ENCODE assay signal across 1 cellular context in genomic region chr15:78673917-78674444, GRCh38.
A peak's percentile ranks its signal among the peaks of the same experiment; 100 is the strongest.
TF ChIP-seq lines count a peak whose summit lies in the region.

No MANE protein-coding gene starts in this region.

TF ChIP-seq in HepG2, 621 proteins besides CTCF, POLR2A, EP300 and RAD21:
- TF ChIP-seq KLF13 (CRISPR knock-in tag; IDR thresholded peaks at IDR 0.05) (no peak), ZNF768 (CRISPR knock-in tag; IDR thresholded peaks at IDR 0.05) (peak; percentile 60; the same call in 1 of the 2 replicates), ZNF609 (CRISPR knock-in tag; IDR thresholded peaks at IDR 0.05; ENCODE audit: borderline replicate concordance) (no peak), NR0B2 (CRISPR knock-in tag; IDR thresholded peaks at IDR 0.05) (no peak), AGO2 (optimal IDR thresholded peaks at IDR 0.05; ENCODE audit: low read depth, low read length) (no peak)
